ENCODE assay signal across 1 cellular context in genomic region chr18:79068299-79068945, GRCh38.
TF ChIP-seq lines count a peak whose summit lies in the region.

No MANE protein-coding gene starts in this region.

TF ChIP-seq in HCT116, 20 proteins besides CTCF, POLR2A, EP300 and RAD21 (continued from another document):
- no peak for TF ChIP-seq REST (IDR thresholded peaks at IDR 0.05; ENCODE audit: low read depth)
- no peak for TF ChIP-seq EGR1 (IDR thresholded peaks at IDR 0.05; ENCODE audit: low read depth)
- TF ChIP-seq ZNF274 (IDR thresholded peaks at IDR 0.05; ENCODE audit: low read depth, low read length) = no peak
- no peak for TF ChIP-seq FOSL1 (IDR thresholded peaks at IDR 0.05; ENCODE audit: low read depth)
- TF ChIP-seq, protein P1, sequence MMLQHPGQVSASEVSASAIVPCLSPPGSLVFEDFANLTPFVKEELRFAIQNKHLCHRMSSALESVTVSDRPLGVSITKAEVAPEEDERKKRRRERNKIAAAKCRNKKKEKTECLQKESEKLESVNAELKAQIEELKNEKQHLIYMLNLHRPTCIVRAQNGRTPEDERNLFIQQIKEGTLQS (IDR thresholded peaks at IDR 0.05) = no peak
- TF ChIP-seq SRF (IDR thresholded peaks at IDR 0.05; ENCODE audit: low read depth) = no peak
- TF ChIP-seq EZH2 (IDR thresholded peaks at IDR 0.05) = no peak
- no peak for TF ChIP-seq ELF1 (IDR thresholded peaks at IDR 0.05; ENCODE audit: borderline replicate concordance, low read depth)
- TF ChIP-seq YY1 (IDR thresholded peaks at IDR 0.05; ENCODE audit: extremely low read depth, insufficient replicate concordance, low read depth, low read length) = no peak
- TF ChIP-seq, protein P2, sequence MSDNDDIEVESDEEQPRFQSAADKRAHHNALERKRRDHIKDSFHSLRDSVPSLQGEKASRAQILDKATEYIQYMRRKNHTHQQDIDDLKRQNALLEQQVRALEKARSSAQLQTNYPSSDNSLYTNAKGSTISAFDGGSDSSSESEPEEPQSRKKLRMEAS (IDR thresholded peaks at IDR 0.05) = no peak
- no peak for TF ChIP-seq POLR2AphosphoS5 (IDR thresholded peaks at IDR 0.05; ENCODE audit: low read depth, low read length)
